Comparison of ENCODE assay signal across 8 cellular contexts in genomic region chr3:158789592-158789991, GRCh38. TPM values are rescaled to one million over a fixed set of nuclear protein-coding genes. Genes with fewer than 3 reads are reported as not detected.
DNase-seq lines count a peak whose midpoint lies in the region; ATAC-seq and TF ChIP-seq lines count a peak whose summit lies in the region.

No MANE protein-coding gene starts in this region.

- H3K9me3 ChIP-seq in BE2C (no peaks in the 10 kb centered on the region), SJCRH30 (replicated peaks) (no peaks in the 10 kb centered on the region)

- DNase-seq in BE2C (peak; percentile 32), HFF-Myc (ENCODE audit: extremely low read depth, low read depth) (no peak), SJCRH30 (peak; percentile 12 to 41), left ventricle myocardium superior (no peak), HuH-7.5 (ENCODE audit: low spot score) (no peak)

- H3K4me1 ChIP-seq in BE2C (peaks cover 16% of the 10 kb centered on the region), SJCRH30 (peaks cover 4% of the 10 kb centered on the region)

- intact Hi-C loops in left ventricle myocardium superior (cut with micrococcal nuclease): loop anchor here (2.0 kb wide), 1 partner anchor 61 kb away; no protein-coding TSS in a partner anchor

- TF ChIP-seq CTCF in BE2C (IDR thresholded peaks at IDR 0.05; ENCODE audit: low read depth, low read length) (peak; percentile 56), HFF-Myc (IDR thresholded peaks at IDR 0.05; ENCODE audit: low read depth, low read length, missing control alignments) (peak; percentile 47)

- H3K27ac ChIP-seq in SJCRH30: no peak overlapping the region

- H3K36me3 ChIP-seq in BE2C (no peaks in the 10 kb centered on the region), SJCRH30 (no peaks in the 10 kb centered on the region)

- ATAC-seq in left ventricle myocardium superior (peak; percentile 26), GM21367 (IDR thresholded peaks at IDR 0.05; ENCODE audit: unreplicated experiment) (no peak), HG03565 (IDR thresholded peaks at IDR 0.05; ENCODE audit: unreplicated experiment) (no peak), HG03025 (IDR thresholded peaks at IDR 0.05; ENCODE audit: low FRiP score, unreplicated experiment) (no peak)

- no peak overlapping the region for H3K4me3 ChIP-seq in BE2C (ENCODE audit: low read depth, low read length)
- H3K4me3 ChIP-seq in HFF-Myc (replicated peaks; ENCODE audit: low read depth, low read length): no peak overlapping the region
- no peak overlapping the region for H3K4me3 ChIP-seq in SJCRH30

- H3K27me3 ChIP-seq in BE2C: no peaks in the 10 kb centered on the region
- no peaks in the 10 kb centered on the region for H3K27me3 ChIP-seq in SJCRH30

RNA-seq across cellular contexts. Expression of gene MFSD1, which starts 12.3 kb away (rescaled TPM):
- 5.7 TPM for polyA plus RNA-seq in BE2C (2012; ENCODE audit: insufficient read depth, insufficient read length, low read depth)
- 18.0 and 23.9 TPM in 2 replicates for total RNA-seq in SJCRH30 (2014; rRNA removed; shearing (Covaris generic))
- total RNA-seq in left ventricle myocardium superior: 34.3 TPM

RNA-seq across cellular contexts. Expression of gene RARRES1, which starts 57.3 kb away (rescaled TPM):
- polyA plus RNA-seq in BE2C (2012; ENCODE audit: insufficient read depth, insufficient read length, low read depth): not detected
- total RNA-seq in SJCRH30 (2014; rRNA removed; shearing (Covaris generic)): not detected in 2 replicates
- 14.6 TPM for total RNA-seq in left ventricle myocardium superior

Comparison
In these comparisons a context has a peak if more than half of its experiments do, and no peak if none do; other contexts are left out.
1. DNase-seq: peak in BE2C (single experiment) and SJCRH30 (2 of 2); none in HFF-Myc (single experiment), left ventricle myocardium superior (single experiment) and HuH-7.5 (single experiment).
2. RNA of gene RARRES1, which starts 57.3 kb away (total RNA-seq): 14.6 TPM in left ventricle myocardium superior (single experiment); not detected in SJCRH30; every median in the first group is over 10 times any median in the second.